In the genomic region with DNA sequence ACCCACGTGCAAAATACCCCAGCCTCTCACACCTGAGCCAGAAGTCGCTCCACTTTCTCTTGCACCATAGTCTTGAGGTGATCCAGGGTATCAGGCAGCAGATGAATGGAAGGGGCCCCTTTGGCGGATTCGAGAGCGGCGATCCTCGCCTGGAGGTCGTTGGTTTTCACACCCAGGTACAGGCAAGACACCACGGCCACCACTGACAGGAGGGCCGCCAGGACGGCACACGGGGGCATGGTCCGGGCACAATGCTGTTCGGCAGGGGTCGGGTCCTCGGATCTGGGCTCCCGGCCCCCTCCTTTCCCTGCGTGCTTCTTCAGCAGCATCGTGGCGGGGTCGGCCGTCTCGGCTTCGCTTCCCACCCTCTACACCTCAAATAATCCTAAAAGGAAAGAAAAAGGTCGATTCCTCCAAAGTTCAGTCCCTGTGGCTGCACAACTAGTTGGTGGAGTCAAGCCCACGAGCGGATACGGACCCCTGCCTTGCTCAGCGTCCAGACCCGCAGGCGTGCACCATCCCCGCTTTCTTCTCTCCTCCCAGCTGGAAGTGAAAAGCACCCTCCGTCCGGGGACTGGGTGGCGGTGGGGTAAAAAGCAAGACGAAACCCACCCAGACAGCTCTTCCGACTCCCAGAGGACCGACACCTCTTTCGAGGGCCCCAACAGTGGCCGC, we compare ENCODE assay signal across 9 cellular contexts. TPM values are rescaled to one million over a fixed set of nuclear protein-coding genes. Genes with fewer than 3 reads are reported as not detected.
DNase-seq lines count a peak whose midpoint lies in the region; ATAC-seq and TF ChIP-seq lines count a peak whose summit lies in the region.
"Had no signal": no experiment of that assay in that cellular context is flagged by ENCODE, and none has a peak within 500 bp of the region (broad histone marks: within the 10 kb centered on the region; RNA-seq: fewer than 3 reads in every experiment).

No MANE protein-coding gene starts in this region.

- H3K9me3 Mint-ChIP-seq in immature natural killer cell = peaks cover 0 to 4% (median 0%) of the 10 kb centered on the region in 6 donors
- no peaks in the 10 kb centered on the region for H3K9me3 Mint-ChIP-seq in stimulated activated naive CD8-positive, alpha-beta T cell treated with anti-CD3 and anti-CD28 coated beads, Interleukin-15, amount 100 ng/mL, for 72 hours

- TF ChIP-seq CTCF in astrocyte of the cerebellum (IDR thresholded peaks at IDR 0.05; ENCODE audit: low read depth, low read length, missing control alignments) = no peak

- peaks cover 13 to 49% (median 16%) of the 10 kb centered on the region in 3 donors for H3K27me3 Mint-ChIP-seq in immature natural killer cell (ENCODE audit: low read depth in 3 of 3)
- peaks cover 73% of the 10 kb centered on the region for H3K27me3 Mint-ChIP-seq in stimulated activated naive CD8-positive, alpha-beta T cell treated with anti-CD3 and anti-CD28 coated beads, Interleukin-15, amount 100 ng/mL, for 72 hours

- DNase-seq in DMS53 (lab: John Stamatoyannopoulos, UW) (peak; percentile 48), DMS53 treated with DMSO at 0.1 percent for 48 hours (lab: John Stamatoyannopoulos, UW; ENCODE audit: unreplicated experiment) (no peak), astrocyte of the cerebellum (ENCODE audit: low read depth) (no peak), immature natural killer cell (peak in 2 of 3 donors; percentile 1 to 3), cerebellar cortex (ENCODE audit: low spot score) (no peak), superior temporal gyrus (ENCODE audit: extremely low spot score) (no peak), NCI-H2081 treated with DMSO at 0.1 percent for 48 hours (lab: John Stamatoyannopoulos, UW) (no peak)
- no peak for DNase-seq in stimulated activated naive CD8-positive, alpha-beta T cell treated with anti-CD3 and anti-CD28 coated beads, Interleukin-15, amount 100 ng/mL, for 72 hours

- H3K27ac Mint-ChIP-seq in immature natural killer cell = no peak overlapping the region
- H3K27ac Mint-ChIP-seq in stimulated activated naive CD8-positive, alpha-beta T cell treated with anti-CD3 and anti-CD28 coated beads, Interleukin-15, amount 100 ng/mL, for 72 hours = no peak overlapping the region

- H3K4me1 Mint-ChIP-seq in immature natural killer cell = peaks cover 20 to 22% of the 10 kb centered on the region in 2 donors
- peaks cover 18% of the 10 kb centered on the region for H3K4me1 Mint-ChIP-seq in stimulated activated naive CD8-positive, alpha-beta T cell treated with anti-CD3 and anti-CD28 coated beads, Interleukin-15, amount 100 ng/mL, for 72 hours

- no peaks in the 10 kb centered on the region for H3K36me3 Mint-ChIP-seq in immature natural killer cell

- peak overlapping the region; percentile 54 for H3K4me3 ChIP-seq in astrocyte of the cerebellum (ENCODE audit: low read depth, low read length)
- H3K4me3 ChIP-seq: K562 had no signal

- in situ Hi-C loops in astrocyte of the cerebellum (cut with HindIII; ENCODE audit: low sequenced_read_pairs) = no loop called here

- H3K4me3 Mint-ChIP-seq in immature natural killer cell = peak overlapping the region; percentile 60 to 87 (median 81)
- peak overlapping the region; percentile 61 to 82 for H3K4me3 Mint-ChIP-seq in stimulated activated naive CD8-positive, alpha-beta T cell treated with anti-CD3 and anti-CD28 coated beads, Interleukin-15, amount 100 ng/mL, for 72 hours

- peak; percentile 41 for ATAC-seq in stimulated activated naive CD8-positive, alpha-beta T cell treated with anti-CD3 and anti-CD28 coated beads, Interleukin-15, amount 100 ng/mL, for 72 hours
- ATAC-seq: K562 had no signal

RNA-seq across cellular contexts. Expression of a gene that starts 0.6 kb away (rescaled TPM):
- not detected for polyA plus RNA-seq in immature natural killer cell

Comparison
In these comparisons a context has a peak if more than half of its experiments do, and no peak if none do; other contexts are left out.
1. DNase-seq: peak in DMS53 (single experiment) and immature natural killer cell (2 of 3); none in DMS53 treated with DMSO at 0.1 percent for 48 hours (single experiment), astrocyte of the cerebellum (single experiment), stimulated activated naive CD8-positive, alpha-beta T cell treated with anti-CD3 and anti-CD28 coated beads, Interleukin-15, amount 100 ng/mL, for 72 hours (0 of 2), cerebellar cortex (single experiment), superior temporal gyrus (single experiment) and NCI-H2081 treated with DMSO at 0.1 percent for 48 hours (single experiment).